ENCODE assay signal across 38 cellular contexts in the genomic region with DNA sequence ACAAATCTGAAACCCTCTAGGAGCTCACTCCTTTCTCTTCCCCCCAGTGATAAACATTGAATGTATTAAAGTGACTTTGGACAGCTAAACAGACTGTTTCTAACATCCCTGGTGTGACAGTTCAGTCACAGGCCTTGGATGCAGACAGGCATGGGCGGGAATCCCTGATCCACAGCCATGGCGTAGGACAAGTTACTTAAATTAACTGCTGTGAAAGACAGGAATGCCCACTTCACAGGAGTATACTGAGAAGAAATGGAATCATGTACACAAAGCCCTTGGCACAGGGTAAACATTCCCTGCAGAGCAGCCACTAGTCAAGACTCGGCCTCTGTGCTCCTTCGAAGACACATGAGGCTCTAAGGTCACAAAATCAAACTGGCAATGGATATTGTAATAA. TPM values are rescaled to one million over a fixed set of nuclear protein-coding genes. Genes with fewer than 3 reads are reported as not detected.
"Had no signal": no experiment of that assay in that cellular context is flagged by ENCODE, and none has a peak within 500 bp of the region (broad histone marks: within the 10 kb centered on the region; RNA-seq: fewer than 3 reads in every experiment).

No MANE protein-coding gene starts in this region.

- H3K27me3 ChIP-seq: ascending aorta, cardiac muscle cell, gastroesophageal sphincter, pancreas, stomach, suprapubic skin, tibial artery had no signal

- H3K4me3 Mint-ChIP-seq: activated naive CD8-positive, alpha-beta T cell; activated T-cell treated with anti-CD3 and anti-CD28 coated beads, Interleukin-2, amount 50 U/mL, for 72 hours; brain; immature natural killer cell; naive B cell; stimulated activated memory B cell treated with anti-CD40 and anti-IgM and Interleukin-4, amounts not matched to agents 10 μg/mL and 1 μg/mL and 100 μg/mL, for 72 hours had no signal

- H3K27ac Mint-ChIP-seq: activated naive CD8-positive, alpha-beta T cell; activated T-cell treated with anti-CD3 and anti-CD28 coated beads, Interleukin-2, amount 50 U/mL, for 72 hours; brain; immature natural killer cell; naive B cell; stimulated activated memory B cell treated with anti-CD40 and anti-IgM and Interleukin-4, amounts not matched to agents 10 μg/mL and 1 μg/mL and 100 μg/mL, for 72 hours had no signal

- H3K27ac ChIP-seq: ascending aorta, cardiac muscle cell, coronary artery, gastroesophageal sphincter, pancreas, prostate gland, stomach, suprapubic skin, tibial artery, VCaP had no signal

- H3K4me1 ChIP-seq: ascending aorta, gastroesophageal sphincter, pancreas, prostate gland, stomach, suprapubic skin, tibial artery had no signal

- H3K9me3 ChIP-seq: ascending aorta, gastroesophageal sphincter, mucosa of descending colon, pancreas, prostate gland, stomach, suprapubic skin, tibial artery had no signal

- H3K36me3 ChIP-seq: prostate gland had no signal

- H3K4me1 Mint-ChIP-seq: brain; immature natural killer cell; naive B cell; stimulated activated memory B cell treated with anti-CD40 and anti-IgM and Interleukin-4, amounts not matched to agents 10 μg/mL and 1 μg/mL and 100 μg/mL, for 72 hours had no signal

- H3K27me3 Mint-ChIP-seq: activated naive CD8-positive, alpha-beta T cell; brain; naive B cell; stimulated activated memory B cell treated with anti-CD40 and anti-IgM and Interleukin-4, amounts not matched to agents 10 μg/mL and 1 μg/mL and 100 μg/mL, for 72 hours had no signal

- H3K9me3 Mint-ChIP-seq: activated T-cell treated with anti-CD3 and anti-CD28 coated beads, Interleukin-2, amount 50 U/mL, for 72 hours; brain; immature natural killer cell; naive B cell; stimulated activated memory B cell treated with anti-CD40 and anti-IgM and Interleukin-4, amounts not matched to agents 10 μg/mL and 1 μg/mL and 100 μg/mL, for 72 hours had no signal

- DNase-seq: activated CD4-positive, alpha-beta T cell treated with anti-CD3 and anti-CD28 coated beads for 4 hours; activated CD4-positive, alpha-beta T cell treated with anti-CD3 and anti-CD28 coated beads, Interleukin-2, amount 50 U/mL, for 4 hours; activated naive CD4-positive, alpha-beta T cell treated with Interleukin-2 at 50 U/mL for 16 hours; activated T-cell treated with anti-CD3 and anti-CD28 coated beads for 4 hours; activated T-cell treated with anti-CD3 and anti-CD28 coated beads, Interleukin-2, amount 50 U/mL, for 72 hours; hypothalamus; immature natural killer cell; kidney; mesendoderm; mucosa of descending colon; naive B cell; nucleus accumbens; pancreas; retina; stimulated activated CD4-positive, alpha-beta T cell treated with anti-CD3 and anti-CD28 coated beads, Interleukin-1b, Interleukin-23, amount 100 ng/mL, for 48 hours; stimulated activated CD4-positive, alpha-beta T cell treated with anti-CD3 and anti-CD28 coated beads, Interleukin-4, amount 100 ng/mL, for 4 hours; stimulated activated CD8-positive, alpha-beta memory T cell treated with anti-CD3 and anti-CD28 coated beads, Interleukin-4, amount 100 ng/mL, for 48 hours; stomach; T-helper 9 cell; tibial artery had no signal

- H3K4me3 ChIP-seq: ascending aorta, cardiac muscle cell, coronary artery, gastroesophageal sphincter, lung, mucosa of descending colon, pancreas, prostate gland, smooth muscle cell, stomach, suprapubic skin, tibial artery had no signal

- ATAC-seq: activated T-cell treated with anti-CD3 and anti-CD28 coated beads, Interleukin-2, amount 50 U/mL, for 72 hours; gastroesophageal sphincter; mucosa of descending colon; pancreas; stimulated activated memory B cell treated with anti-CD40 and anti-IgM and Interleukin-4, amounts not matched to agents 10 μg/mL and 1 μg/mL and 100 μg/mL, for 72 hours had no signal

RNA-seq across cellular contexts. Expression of a gene that starts 49.6 kb away (rescaled TPM):
- total RNA-seq: activated T-cell treated with anti-CD3 and anti-CD28 coated beads, Interleukin-2, amount 50 U/mL, for 72 hours; ascending aorta; cardiac muscle cell; cerebellum; endothelial cell of umbilical vein; fibroblast of lung; fibroblast of villous mesenchyme; gastroesophageal sphincter; kidney; prostate gland; smooth muscle cell; suprapubic skin; T-helper 1 cell treated with Interleukin-12 subunit alpha and Interleukin-12 subunit beta and Interleukin-4 antibody, amounts not matched to agents 30 ng/mL and 1 ng/mL, for 36 hours; ureter had no signal
